ENCODE assay signal across 8 cellular contexts in genomic region chr17:38752119-38752929, GRCh38. TPM values are rescaled to one million over a fixed set of nuclear protein-coding genes. Genes with fewer than 3 reads are reported as not detected.
A peak's percentile ranks its signal among the peaks of the same experiment; 100 is the strongest.
DNase-seq lines count a peak whose midpoint lies in the region; ATAC-seq and TF ChIP-seq lines count a peak whose summit lies in the region.

Gene PSMB3 (plus strand): TSS chr17:38752741. CDS start chr17:38752827, 86 bp downstream.

- peaks cover 19% of the 10 kb centered on the region for H3K36me3 Mint-ChIP-seq in T-helper 1 cell treated with Interleukin-12 subunit alpha and Interleukin-12 subunit beta and Interleukin-4 antibody, amounts not matched to agents 30 μg/mL and 1 μg/mL, for 36 hours (ENCODE audit: low read depth)
- H3K36me3 Mint-ChIP-seq in progenitor cell of endocrine pancreas (ENCODE audit: insufficient read depth): peaks cover 6% of the 10 kb centered on the region

- H3K4me3 ChIP-seq in left ventricle myocardium inferior (peak within 1 kb of the TSS; percentile 78), upper lobe of right lung (peak within 1 kb of the TSS; percentile 96)

- H3K27me3 Mint-ChIP-seq in T-helper 1 cell treated with Interleukin-12 subunit alpha and Interleukin-12 subunit beta and Interleukin-4 antibody, amounts not matched to agents 30 μg/mL and 1 μg/mL, for 36 hours (ENCODE audit: low read depth): peaks cover 27% of the 10 kb centered on the region
- H3K27me3 Mint-ChIP-seq in progenitor cell of endocrine pancreas: no peaks in the 10 kb centered on the region

- intact Hi-C loops in left ventricle myocardium inferior (cut with micrococcal nuclease) (no loop called here), upper lobe of right lung (cut with DNase I) (no loop called here)

- no peaks in the 10 kb centered on the region for H3K27me3 ChIP-seq in left ventricle myocardium inferior (ENCODE audit: low read depth)
- H3K27me3 ChIP-seq in upper lobe of right lung: no peaks in the 10 kb centered on the region

- H3K27ac Mint-ChIP-seq in T-helper 1 cell treated with Interleukin-12 subunit alpha and Interleukin-12 subunit beta and Interleukin-4 antibody, amounts not matched to agents 30 μg/mL and 1 μg/mL, for 36 hours: peak within 1 kb of the TSS; percentile 94
- H3K27ac Mint-ChIP-seq in progenitor cell of endocrine pancreas: peak within 1 kb of the TSS; percentile 99

- ATAC-seq in GM18499 (IDR thresholded peaks at IDR 0.05; ENCODE audit: insufficient read depth, unreplicated experiment): peak; percentile 62
- ATAC-seq in HG02938 (IDR thresholded peaks at IDR 0.05; ENCODE audit: unreplicated experiment): peak; percentile 81
- ATAC-seq in upper lobe of right lung: peak; percentile 87

- DNase-seq in NCI-H1694 treated with DMSO at 0.1 percent for 48 hours (lab: John Stamatoyannopoulos, UW): peak; percentile 100
- DNase-seq in amniotic stem cell (lab: John Stamatoyannopoulos, UW): peak; percentile 99
- peak; percentile 96 for DNase-seq in left ventricle myocardium inferior
- DNase-seq in progenitor cell of endocrine pancreas (ENCODE audit: low spot score, unreplicated experiment): peak; percentile 86
- DNase-seq in upper lobe of right lung: peak; percentile 98

- H3K4me1 Mint-ChIP-seq in T-helper 1 cell treated with Interleukin-12 subunit alpha and Interleukin-12 subunit beta and Interleukin-4 antibody, amounts not matched to agents 30 μg/mL and 1 μg/mL, for 36 hours (ENCODE audit: low read depth): peaks cover 29% of the 10 kb centered on the region
- peaks cover 27% of the 10 kb centered on the region for H3K4me1 Mint-ChIP-seq in progenitor cell of endocrine pancreas (ENCODE audit: low read depth)

- no peaks in the 10 kb centered on the region for H3K9me3 ChIP-seq in left ventricle myocardium inferior (replicated peaks)
- no peaks in the 10 kb centered on the region for H3K9me3 ChIP-seq in upper lobe of right lung

- peaks cover 70% of the 10 kb centered on the region for H3K4me1 ChIP-seq in left ventricle myocardium inferior
- peaks cover 39% of the 10 kb centered on the region for H3K4me1 ChIP-seq in upper lobe of right lung

- no peaks in the 10 kb centered on the region for H3K9me3 Mint-ChIP-seq in T-helper 1 cell treated with Interleukin-12 subunit alpha and Interleukin-12 subunit beta and Interleukin-4 antibody, amounts not matched to agents 30 μg/mL and 1 μg/mL, for 36 hours
- H3K9me3 Mint-ChIP-seq in progenitor cell of endocrine pancreas (ENCODE audit: low read depth): no peaks in the 10 kb centered on the region

- TF ChIP-seq CTCF in left ventricle myocardium inferior (IDR thresholded peaks at IDR 0.05; ENCODE audit: borderline replicate concordance) (no peak), progenitor cell of endocrine pancreas (IDR thresholded peaks at IDR 0.05; ENCODE audit: unreplicated experiment) (no peak), upper lobe of right lung (IDR thresholded peaks at IDR 0.05) (no peak)

- H3K27ac ChIP-seq in left ventricle myocardium inferior (replicated peaks): peak within 1 kb of the TSS; percentile 96
- H3K27ac ChIP-seq in upper lobe of right lung: peak within 1 kb of the TSS; percentile 93

- H3K4me3 Mint-ChIP-seq in T-helper 1 cell treated with Interleukin-12 subunit alpha and Interleukin-12 subunit beta and Interleukin-4 antibody, amounts not matched to agents 30 μg/mL and 1 μg/mL, for 36 hours: peak within 1 kb of the TSS; percentile 99
- H3K4me3 Mint-ChIP-seq in progenitor cell of endocrine pancreas (ENCODE audit: low read depth): peak within 1 kb of the TSS; percentile 91

- H3K36me3 ChIP-seq in left ventricle myocardium inferior: peaks cover 30% of the 10 kb centered on the region
- H3K36me3 ChIP-seq in upper lobe of right lung: peaks cover 30% of the 10 kb centered on the region

RNA-seq across cellular contexts. Expression of gene PSMB3, which starts in this region (rescaled TPM):
- total RNA-seq in left ventricle myocardium inferior (149 TPM), progenitor cell of endocrine pancreas (134 and 138 TPM in 2 replicates), upper lobe of right lung (127 TPM)

Comparison
In these comparisons a context has a peak if more than half of its experiments do, and no peak if none do; other contexts are left out.
1. Peak in every context shown above with its lines: DNase-seq, ATAC-seq, H3K4me3 ChIP-seq and H3K27ac ChIP-seq.